1 cellular context compared by ENCODE assay signal in the genomic region with DNA sequence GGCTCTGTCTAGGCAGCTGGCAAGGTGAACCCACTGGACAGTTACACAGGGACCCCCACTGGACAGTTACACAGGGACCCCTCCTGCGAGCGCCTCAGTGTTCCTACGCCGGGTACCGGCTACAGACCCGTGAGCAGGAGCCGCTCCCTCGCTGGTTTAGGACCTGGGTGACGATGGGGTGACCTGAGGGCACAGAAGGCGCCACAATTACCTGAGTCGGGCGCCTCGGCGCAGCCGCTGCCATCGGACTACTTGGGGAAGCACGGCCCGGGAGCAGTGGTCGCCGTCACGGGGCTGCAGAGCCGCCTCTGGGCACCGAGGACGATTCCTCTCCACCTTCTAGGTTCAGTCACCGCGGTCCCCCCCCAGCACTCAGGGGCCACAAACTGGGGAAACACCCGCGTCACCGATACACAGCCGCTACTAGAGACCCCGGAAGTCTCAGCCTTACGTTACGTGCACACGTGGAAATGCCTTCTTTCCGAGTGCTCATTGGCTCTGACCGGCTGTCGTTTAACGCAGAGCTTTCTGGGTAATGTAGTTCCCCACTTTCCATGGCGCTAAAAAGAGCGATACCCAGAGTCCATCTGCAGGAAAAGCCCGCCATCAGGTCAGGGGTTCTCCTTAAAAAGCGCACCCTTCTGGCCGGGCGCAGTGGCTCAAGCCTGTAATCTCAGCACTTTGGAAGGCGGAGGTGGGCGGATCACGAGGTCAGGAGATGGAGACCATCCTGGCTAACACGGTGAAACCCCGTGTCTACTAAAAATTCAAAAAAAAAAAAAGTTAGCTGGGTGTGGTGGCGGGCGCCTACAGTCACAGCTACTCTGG.
TF ChIP-seq lines count a peak whose summit lies in the region.

Gene ZNF417, minus strand, starts transcription at position 425 of the 828 bp plus-strand sequence. Its CDS starts 181 bp downstream, at position 244.

TF ChIP-seq in HepG2, 621 proteins besides CTCF, POLR2A, EP300 and RAD21 (continued from another document):
- TF ChIP-seq, protein P1, sequence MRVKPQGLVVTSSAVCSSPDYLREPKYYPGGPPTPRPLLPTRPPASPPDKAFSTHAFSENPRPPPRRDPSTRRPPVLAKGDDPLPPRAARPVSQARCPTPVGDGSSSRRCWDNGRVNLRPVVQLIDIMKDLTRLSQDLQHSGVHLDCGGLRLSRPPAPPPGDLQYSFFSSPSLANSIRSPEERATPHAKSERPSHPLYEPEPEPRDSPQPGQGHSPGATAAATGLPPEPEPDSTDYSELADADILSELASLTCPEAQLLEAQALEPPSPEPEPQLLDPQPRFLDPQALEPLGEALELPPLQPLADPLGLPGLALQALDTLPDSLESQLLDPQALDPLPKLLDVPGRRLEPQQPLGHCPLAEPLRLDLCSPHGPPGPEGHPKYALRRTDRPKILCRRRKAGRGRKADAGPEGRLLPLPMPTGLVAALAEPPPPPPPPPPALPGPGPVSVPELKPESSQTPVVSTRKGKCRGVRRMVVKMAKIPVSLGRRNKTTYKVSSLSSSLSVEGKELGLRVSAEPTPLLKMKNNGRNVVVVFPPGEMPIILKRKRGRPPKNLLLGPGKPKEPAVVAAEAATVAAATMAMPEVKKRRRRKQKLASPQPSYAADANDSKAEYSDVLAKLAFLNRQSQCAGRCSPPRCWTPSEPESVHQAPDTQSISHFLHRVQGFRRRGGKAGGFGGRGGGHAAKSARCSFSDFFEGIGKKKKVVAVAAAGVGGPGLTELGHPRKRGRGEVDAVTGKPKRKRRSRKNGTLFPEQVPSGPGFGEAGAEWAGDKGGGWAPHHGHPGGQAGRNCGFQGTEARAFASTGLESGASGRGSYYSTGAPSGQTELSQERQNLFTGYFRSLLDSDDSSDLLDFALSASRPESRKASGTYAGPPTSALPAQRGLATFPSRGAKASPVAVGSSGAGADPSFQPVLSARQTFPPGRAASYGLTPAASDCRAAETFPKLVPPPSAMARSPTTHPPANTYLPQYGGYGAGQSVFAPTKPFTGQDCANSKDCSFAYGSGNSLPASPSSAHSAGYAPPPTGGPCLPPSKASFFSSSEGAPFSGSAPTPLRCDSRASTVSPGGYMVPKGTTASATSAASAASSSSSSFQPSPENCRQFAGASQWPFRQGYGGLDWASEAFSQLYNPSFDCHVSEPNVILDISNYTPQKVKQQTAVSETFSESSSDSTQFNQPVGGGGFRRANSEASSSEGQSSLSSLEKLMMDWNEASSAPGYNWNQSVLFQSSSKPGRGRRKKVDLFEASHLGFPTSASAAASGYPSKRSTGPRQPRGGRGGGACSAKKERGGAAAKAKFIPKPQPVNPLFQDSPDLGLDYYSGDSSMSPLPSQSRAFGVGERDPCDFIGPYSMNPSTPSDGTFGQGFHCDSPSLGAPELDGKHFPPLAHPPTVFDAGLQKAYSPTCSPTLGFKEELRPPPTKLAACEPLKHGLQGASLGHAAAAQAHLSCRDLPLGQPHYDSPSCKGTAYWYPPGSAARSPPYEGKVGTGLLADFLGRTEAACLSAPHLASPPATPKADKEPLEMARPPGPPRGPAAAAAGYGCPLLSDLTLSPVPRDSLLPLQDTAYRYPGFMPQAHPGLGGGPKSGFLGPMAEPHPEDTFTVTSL (CRISPR knock-in tag; IDR thresholded peaks at IDR 0.05; ENCODE audit: borderline replicate concordance) = peak; percentile 46; the same call in 1 of the 2 replicates
- peak; percentile 76 for TF ChIP-seq HOXA3 (CRISPR knock-in tag; IDR thresholded peaks at IDR 0.05)
- TF ChIP-seq KMT2A (CRISPR knock-in tag; IDR thresholded peaks at IDR 0.05) = peak; percentile 82
- TF ChIP-seq ZNF136 (CRISPR knock-in tag; IDR thresholded peaks at IDR 0.05; ENCODE audit: low read depth) = 0 out of 2 replicates have a peak, but pooled peaks have one; percentile 26
- TF ChIP-seq, protein P2, sequence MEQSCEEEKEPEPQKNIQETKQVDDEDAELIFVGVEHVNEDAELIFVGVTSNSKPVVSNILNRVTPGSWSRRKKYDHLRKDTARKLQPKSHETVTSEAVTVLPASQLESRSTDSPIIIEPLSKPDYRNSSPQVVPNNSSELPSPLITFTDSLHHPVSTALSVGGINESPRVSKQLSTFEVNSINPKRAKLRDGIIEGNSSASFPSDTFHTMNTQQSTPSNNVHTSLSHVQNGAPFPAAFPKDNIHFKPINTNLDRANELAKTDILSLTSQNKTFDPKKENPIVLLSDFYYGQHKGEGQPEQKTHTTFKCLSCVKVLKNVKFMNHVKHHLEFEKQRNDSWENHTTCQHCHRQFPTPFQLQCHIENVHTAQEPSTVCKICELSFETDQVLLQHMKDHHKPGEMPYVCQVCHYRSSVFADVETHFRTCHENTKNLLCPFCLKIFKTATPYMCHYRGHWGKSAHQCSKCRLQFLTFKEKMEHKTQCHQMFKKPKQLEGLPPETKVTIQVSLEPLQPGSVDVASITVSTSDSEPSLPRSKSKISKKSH (CRISPR knock-in tag; IDR thresholded peaks at IDR 0.05; ENCODE audit: borderline replicate concordance) = peak; percentile 84; the same call in 1 of the 2 replicates
- TF ChIP-seq ZSCAN9 (CRISPR knock-in tag; IDR thresholded peaks at IDR 0.05; ENCODE audit: borderline replicate concordance) = peak; percentile 58; the same call in 1 of the 2 replicates
- TF ChIP-seq E2F1 (CRISPR knock-in tag; IDR thresholded peaks at IDR 0.05) = peak; percentile 95
